In genomic region chr2:26184555-26185303, GRCh38 we compare ENCODE assay signal across 8 cellular contexts. TPM values are rescaled to one million over a fixed set of nuclear protein-coding genes. Genes with fewer than 3 reads are reported as not detected.
DNase-seq lines count a peak whose midpoint lies in the region; ATAC-seq and TF ChIP-seq lines count a peak whose summit lies in the region.

No MANE protein-coding gene starts in this region.

- peaks cover 10 to 26% (median 18%) of the 10 kb centered on the region in 4 donors for H3K4me1 Mint-ChIP-seq in CD4-positive, alpha-beta memory T cell
- peaks cover 14% of the 10 kb centered on the region for H3K4me1 Mint-ChIP-seq in mesothelial cell of epicardium

- POLR2A ChIA-PET in CD4-positive, alpha-beta memory T cell (lab: Charles Lee; ENCODE audit: partially characterized antibody) = interaction anchor here (0.5 to 3.2 kb wide), 21 partner anchors 8 to 322 kb away, joined by 3 to 26 read pairs (median 5); partner anchors contain the start of genes ADGRF3, ASXL2, GAREM2 and HADHA

- H3K27me3 Mint-ChIP-seq in CD4-positive, alpha-beta memory T cell = peaks cover 8 to 15% of the 10 kb centered on the region in 2 donors
- H3K27me3 Mint-ChIP-seq in mesothelial cell of epicardium (ENCODE audit: low read depth) = peaks cover 13% of the 10 kb centered on the region

- peaks cover 0 to 5% of the 10 kb centered on the region in 2 donors for H3K36me3 Mint-ChIP-seq in CD4-positive, alpha-beta memory T cell
- H3K36me3 Mint-ChIP-seq in mesothelial cell of epicardium = peaks cover 20% of the 10 kb centered on the region

- peak overlapping the region in 2 of 7 donors; percentile 46 to 83 for H3K27ac Mint-ChIP-seq in CD4-positive, alpha-beta memory T cell
- no peak overlapping the region for H3K27ac Mint-ChIP-seq in mesothelial cell of epicardium

- peak overlapping the region; percentile 24 to 64 for H3K4me3 ChIP-seq in CD4-positive, alpha-beta memory T cell (ENCODE audit: low read length in 2 of 2)

- H3K4me3 Mint-ChIP-seq in CD4-positive, alpha-beta memory T cell = peak overlapping the region; percentile 83 to 89 (median 86)
- H3K4me3 Mint-ChIP-seq in mesothelial cell of epicardium = peak overlapping the region; percentile 68

- CTCF ChIA-PET in CD4-positive, alpha-beta memory T cell (lab: Charles Lee; ENCODE audit: partially characterized antibody) = interaction anchor here (0.6 to 4.3 kb wide), 19 partner anchors 8 to 601 kb away, joined by 3 to 17 read pairs (median 4); partner anchors contain the start of genes ASXL2, HADHA, HADHB and RAB10

- no peak for TF ChIP-seq EP300 in Ishikawa (IDR thresholded peaks at IDR 0.05; ENCODE audit: borderline replicate concordance)

- peak; percentile 51 for TF ChIP-seq CTCF in mesothelial cell of epicardium (IDR thresholded peaks at IDR 0.05; ENCODE audit: unreplicated experiment)

- peak; percentile 74 for ATAC-seq in GM19467 (IDR thresholded peaks at IDR 0.05; ENCODE audit: unreplicated experiment)

- intact Hi-C loops in CD4-positive, alpha-beta memory T cell (cut with micrococcal nuclease) = loop anchor here (1.0 kb wide), 2 partner anchors 193 to 233 kb away; no protein-coding TSS in a partner anchor

- H3K9me3 Mint-ChIP-seq in CD4-positive, alpha-beta memory T cell = no peaks in the 10 kb centered on the region
- H3K9me3 Mint-ChIP-seq in mesothelial cell of epicardium = no peaks in the 10 kb centered on the region

- H3K9me3 ChIP-seq in CD4-positive, alpha-beta memory T cell (ENCODE audit: control insufficient read depth in 1 of 2, low read length in 2 of 2) = no peaks in the 10 kb centered on the region

- no peaks in the 10 kb centered on the region for H3K36me3 ChIP-seq in CD4-positive, alpha-beta memory T cell (ENCODE audit: insufficient read depth, low read length)

- peak; percentile 83 to 89 (median 87) for DNase-seq in CD4-positive, alpha-beta memory T cell
- peak; percentile 64 to 66 for DNase-seq in activated CD4-positive, alpha-beta T cell treated with anti-CD3 and anti-CD28 coated beads, Interleukin-2, amount 50 U/mL, for 24 hours (ENCODE audit: low read depth in 1 of 2, low spot score in 1 of 2)
- peak; percentile 77 for DNase-seq in effector CD4-positive, alpha-beta T cell
- DNase-seq in mesothelial cell of epicardium (ENCODE audit: low spot score in 2 of 2, unreplicated experiment in 2 of 2) (peak; percentile 73 to 88), NCI-H446 (lab: John Stamatoyannopoulos, UW) (no peak)
- peak; percentile 74 for DNase-seq in stimulated activated CD8-positive, alpha-beta memory T cell treated with anti-CD3 and anti-CD28 coated beads, Interleukin-2, amount 100 ng/mL, for 1 hour (ENCODE audit: low read depth in 2 of 2)

- TF ChIP-seq RAD21 in Ishikawa (IDR thresholded peaks at IDR 0.05; ENCODE audit: low read depth) = peak; percentile 52; the same call in 1 of the 2 replicates

- peak overlapping the region; percentile 24 for H3K27ac ChIP-seq in CD4-positive, alpha-beta memory T cell (ENCODE audit: low read depth, low read length)

- peaks cover 19% of the 10 kb centered on the region for H3K4me1 ChIP-seq in CD4-positive, alpha-beta memory T cell (ENCODE audit: insufficient read depth, low read length)

- no peaks in the 10 kb centered on the region for H3K27me3 ChIP-seq in CD4-positive, alpha-beta memory T cell (ENCODE audit: insufficient read depth, low read length)

TF ChIP-seq in Ishikawa, 13 proteins besides CTCF, POLR2A, EP300 and RAD21:
- TF ChIP-seq USF1 (IDR thresholded peaks at IDR 0.05) (peak; percentile 24; the same call in 1 of the 2 replicates), MAX (IDR thresholded peaks at IDR 0.05) (peak; percentile 97), TAF1 (IDR thresholded peaks at IDR 0.05; ENCODE audit: low read depth) (no peak)

RNA-seq across cellular contexts. Expression of gene GAREM2, which starts 11.8 kb away (rescaled TPM):
- total RNA-seq in CD4-positive, alpha-beta memory T cell = 1 to 10 TPM; 3.2 to 3.6 TPM
- polyA plus RNA-seq in CD4-positive, alpha-beta memory T cell = 1 to 10 TPM in 1 of 2 donors, under 1 TPM in 1; 0.14 to 2.3 TPM
- total RNA-seq in mesothelial cell of epicardium = 25.0 to 27.5 TPM (median 26.4 TPM) in 3 replicates

RNA-seq across cellular contexts. Expression of gene HADHA, which starts 59.7 kb away (rescaled TPM):
- total RNA-seq in CD4-positive, alpha-beta memory T cell = 10 to 100 TPM; 89.1 to 93.6 TPM
- 100 to 1,000 TPM; 119 to 126 TPM for polyA plus RNA-seq in CD4-positive, alpha-beta memory T cell
- 95.5 to 100 TPM (median 97.4 TPM) in 3 replicates for total RNA-seq in mesothelial cell of epicardium

Comparison
In these comparisons a context has a peak if more than half of its experiments do, and no peak if none do; other contexts are left out.
1. DNase-seq: peak in CD4-positive, alpha-beta memory T cell (5 of 5), activated CD4-positive, alpha-beta T cell treated with anti-CD3 and anti-CD28 coated beads, Interleukin-2, amount 50 U/mL, for 24 hours (2 of 2), effector CD4-positive, alpha-beta T cell (single experiment), mesothelial cell of epicardium (2 of 2) and stimulated activated CD8-positive, alpha-beta memory T cell treated with anti-CD3 and anti-CD28 coated beads, Interleukin-2, amount 100 ng/mL, for 1 hour (2 of 2); none in NCI-H446 (0 of 2).